In the genomic region with DNA sequence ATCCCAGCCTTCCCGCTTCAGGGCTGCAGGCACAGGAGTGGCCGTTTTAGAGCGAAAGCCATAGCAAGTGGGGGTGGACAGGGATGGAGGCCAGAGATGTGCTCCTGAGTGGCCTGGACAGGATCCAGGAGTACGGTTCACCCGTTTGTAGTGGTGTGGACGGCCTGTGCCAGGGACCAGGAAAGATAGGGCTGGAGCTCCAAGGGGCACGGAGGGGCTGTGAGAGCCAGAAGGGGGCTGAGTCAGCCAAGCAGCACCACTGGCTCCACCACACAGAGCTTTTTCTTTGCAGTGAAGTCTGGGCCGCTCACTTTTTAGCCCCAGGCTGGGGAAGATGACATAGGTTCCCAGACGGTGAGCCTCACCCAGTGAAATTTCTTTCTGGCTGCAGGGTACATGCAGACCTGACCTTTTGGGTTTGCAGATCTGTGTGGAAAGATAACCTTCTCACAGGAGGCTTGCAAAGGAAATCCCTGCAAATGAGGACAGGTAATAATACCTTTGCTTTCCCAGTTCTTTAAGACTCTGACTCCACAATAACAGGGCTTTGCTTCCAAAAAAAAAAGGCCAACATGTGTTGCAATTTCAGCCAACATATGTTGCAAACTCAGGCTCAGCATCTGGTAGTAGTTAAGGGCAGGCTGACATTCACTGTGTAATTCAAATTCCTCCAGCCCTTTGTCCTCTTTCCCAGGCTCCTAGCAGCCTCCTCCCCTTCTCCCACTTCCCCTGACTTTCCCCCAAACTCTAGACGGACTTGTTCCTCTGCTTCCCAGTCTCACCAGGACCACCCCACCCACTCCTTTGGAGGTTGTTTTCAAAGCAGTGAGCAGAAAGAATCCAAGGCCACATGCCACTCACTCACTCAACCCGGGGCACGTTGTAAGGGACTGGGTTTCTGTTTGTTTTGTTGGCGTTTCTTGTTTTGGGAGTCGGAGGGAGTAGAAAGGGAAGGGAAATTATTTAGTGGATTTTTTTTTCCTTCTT, we compare ENCODE assay signal across 11 cellular contexts. TPM values are rescaled to one million over a fixed set of nuclear protein-coding genes. Genes with fewer than 3 reads are reported as not detected.
A peak's percentile ranks its signal among the peaks of the same experiment; 100 is the strongest.
DNase-seq lines count a peak whose midpoint lies in the region; TF ChIP-seq lines count a peak whose summit lies in the region.
"Had no signal": no experiment of that assay in that cellular context is flagged by ENCODE, and none has a peak within 500 bp of the region (broad histone marks: within the 10 kb centered on the region; RNA-seq: fewer than 3 reads in every experiment).

No MANE protein-coding gene starts in this region.

- no peaks in the 10 kb centered on the region for H3K27me3 ChIP-seq in PC-9 (ENCODE audit: insufficient read depth, low read depth)
- H3K27me3 ChIP-seq in esophagus squamous epithelium: no peaks in the 10 kb centered on the region
- H3K27me3 ChIP-seq in neuron (ENCODE audit: insufficient read depth, low read length): no peaks in the 10 kb centered on the region

- TF ChIP-seq CTCF in PC-9 (conservative IDR thresholded peaks at IDR 0.05) (no peak), esophagus squamous epithelium (IDR thresholded peaks at IDR 0.05) (no peak), CD14-positive monocyte (IDR thresholded peaks at IDR 0.05) (no peak), GM13976 (IDR thresholded peaks at IDR 0.05; ENCODE audit: borderline replicate concordance, control extremely low read depth, extremely low read depth, insufficient read depth, missing control alignments) (no peak)

- H2AFZ ChIP-seq in PC-9 (0 out of 2 replicates have a peak overlapping the region, but pooled peaks have one; percentile 49), neuron (ENCODE audit: low read depth, low read length) (peak overlapping the region; percentile 55)

- H3K36me3 ChIP-seq in PC-9 (ENCODE audit: low read depth): no peaks in the 10 kb centered on the region; the same call in 1 of the 2 replicates
- H3K36me3 ChIP-seq in esophagus squamous epithelium: no peaks in the 10 kb centered on the region
- H3K36me3 ChIP-seq in neuron (ENCODE audit: insufficient read depth, low read length): no peaks in the 10 kb centered on the region

- DNase-seq in AG20443 (ENCODE audit: low spot score): peak; percentile 87
- DNase-seq in PC-9: peak; percentile 74 to 97
- no peak for DNase-seq in esophagus squamous epithelium (lab: John Stamatoyannopoulos, UW)
- DNase-seq in NCI-H774 (lab: John Stamatoyannopoulos, UW): no peak
- no peak for DNase-seq in CD14-positive monocyte (ENCODE audit: low spot score)
- DNase-seq in GM13976 (ENCODE audit: low spot score): no peak
- no peak for DNase-seq in NCI-H510A (lab: John Stamatoyannopoulos, UW)
- DNase-seq: activated CD8-positive, alpha-beta memory T cell treated with anti-CD3 and anti-CD28 coated beads, Interleukin-2, amount 10 ng/mL, durations not matched to agents 7 days and 5 days; DMS79 treated with DMSO at 0.1 percent for 48 hours had no signal

- H3K79me2 ChIP-seq in PC-9 (ENCODE audit: low read depth): no peaks in the 10 kb centered on the region

- BruUV-seq in PC-9 (replicated peaks; lab: Mats Ljungman, UMichigan): no TSS peak

- H3K9me3 Mint-ChIP-seq in CD14-positive monocyte: peaks cover 0 to 8% (median 2%) of the 10 kb centered on the region in 7 donors

- H3K9me2 ChIP-seq in PC-9 (ENCODE audit: insufficient read depth): no peaks in the 10 kb centered on the region

- TF ChIP-seq POLR2A in esophagus squamous epithelium (IDR thresholded peaks at IDR 0.05): no peak

- H3K9me3 ChIP-seq in PC-9 (ENCODE audit: insufficient read depth, low read depth) (peaks cover 9% of the 10 kb centered on the region; the same call in 1 of the 2 replicates), esophagus squamous epithelium (no peaks in the 10 kb centered on the region), neuron (ENCODE audit: low read length) (no peaks in the 10 kb centered on the region)

- H3K4me2 ChIP-seq in PC-9: peak overlapping the region; percentile 76

- POLR2A ChIA-PET in PC-9 (lab: Charles Lee; ENCODE audit: unreplicated experiment): interaction anchor here (0.7 to 1.0 kb wide), 3 partner anchors 20 to 161 kb away, joined by 3 to 12 read pairs (median 8); a partner anchor contains a TSS

- H3K4me1 ChIP-seq in PC-9 (replicated peaks; ENCODE audit: insufficient read depth) (peaks cover 74% of the 10 kb centered on the region), esophagus squamous epithelium (peaks cover 9 to 50% (median 18%) of the 10 kb centered on the region in 3 donors), neuron (ENCODE audit: insufficient read depth, low read length) (peaks cover 17% of the 10 kb centered on the region)

- H3F3A ChIP-seq in PC-9 (ENCODE audit: insufficient read depth, low read depth): peaks cover 58% of the 10 kb centered on the region

- 28 to 38% methylated on average over 10 to 14 of the region's 14 CpGs for WGBS in esophagus squamous epithelium, 2 donors

- H3K27ac Mint-ChIP-seq in CD14-positive monocyte: peak overlapping the region in 1 of 7 donors; percentile 2
- H3K27ac Mint-ChIP-seq: activated CD8-positive, alpha-beta memory T cell treated with anti-CD3 and anti-CD28 coated beads, Interleukin-2, amount 10 ng/mL, durations not matched to agents 7 days and 5 days had no signal

- in situ Hi-C loops in GM13976 (cut with MboI; ENCODE audit: low sequenced_read_pairs, unreplicated experiment): no loop called here

- H3K4me1 Mint-ChIP-seq in CD14-positive monocyte: no peaks in the 10 kb centered on the region
- H3K4me1 Mint-ChIP-seq: activated CD8-positive, alpha-beta memory T cell treated with anti-CD3 and anti-CD28 coated beads, Interleukin-2, amount 10 ng/mL, durations not matched to agents 7 days and 5 days had no signal

- intact Hi-C loops in PC-9 (cut with micrococcal nuclease; ENCODE audit: unreplicated experiment) (no loop called here), esophagus squamous epithelium (cut with DNase I) (no loop called here), CD14-positive monocyte (cut with micrococcal nuclease) (no loop called here)

- H3K4me3 Mint-ChIP-seq in CD14-positive monocyte: no peak overlapping the region
- H3K4me3 Mint-ChIP-seq: activated CD8-positive, alpha-beta memory T cell treated with anti-CD3 and anti-CD28 coated beads, Interleukin-2, amount 10 ng/mL, durations not matched to agents 7 days and 5 days had no signal

- H3K27ac ChIP-seq in PC-9 (peak overlapping the region; percentile 99), esophagus squamous epithelium (peak overlapping the region; percentile 55 to 88 (median 74))
- H3K27ac ChIP-seq: HL-60 had no signal

- H3K4me3 ChIP-seq in PC-9 (peak overlapping the region; percentile 48; the same call in 1 of the 2 replicates), esophagus squamous epithelium (no peak overlapping the region), neuron (ENCODE audit: low read length) (peak overlapping the region; percentile 6)

- no peaks in the 10 kb centered on the region for H3K36me3 Mint-ChIP-seq in CD14-positive monocyte
- H3K36me3 Mint-ChIP-seq: activated CD8-positive, alpha-beta memory T cell treated with anti-CD3 and anti-CD28 coated beads, Interleukin-2, amount 10 ng/mL, durations not matched to agents 7 days and 5 days had no signal

- H4K20me1 ChIP-seq in PC-9 (ENCODE audit: insufficient read depth): no peaks in the 10 kb centered on the region

- H3K27me3 Mint-ChIP-seq in CD14-positive monocyte (ENCODE audit: low read depth in 3 of 3): peaks cover 4 to 11% (median 5%) of the 10 kb centered on the region in 3 donors

- CTCF ChIA-PET in PC-9 (lab: Charles Lee): interaction anchor here (0.7 to 1.2 kb wide), 2 partner anchors 19 to 56 kb away, joined by 3 to 5 read pairs; no protein-coding TSS in a partner anchor

RNA-seq across cellular contexts. Expression of a gene that starts 20.3 kb away (rescaled TPM):
- total RNA-seq in PC-9 (2021) (96.6 and 125 TPM in 2 replicates), esophagus squamous epithelium (100 to 1,000 TPM in 2 of 4 donors, 10 to 100 TPM in 2; 71.0 to 144 (median 98.2) TPM)
- 100 to 1,000 TPM; 421 to 442 TPM for polyA plus RNA-seq in CD14-positive monocyte

RNA-seq across cellular contexts. Expression of a gene that starts 59.2 kb away (rescaled TPM):
- total RNA-seq in PC-9 (2021) (1.0 and 1.9 TPM in 2 replicates), esophagus squamous epithelium (1 to 10 TPM in 1 of 4 donors, under 1 TPM in 2, not detected in 1; 0.45 to 1.3 (median 0.92) TPM)
- not detected for polyA plus RNA-seq in CD14-positive monocyte
- total RNA-seq: activated CD8-positive, alpha-beta memory T cell treated with anti-CD3 and anti-CD28 coated beads, Interleukin-2, amount 10 ng/mL, durations not matched to agents 7 days and 5 days had no signal

Comparison
In these comparisons a context has a peak if more than half of its experiments do, and no peak if none do; other contexts are left out.
1. DNase-seq: peak in AG20443 (single experiment) and PC-9 (2 of 2); none in esophagus squamous epithelium (single experiment), NCI-H774 (single experiment), CD14-positive monocyte (single experiment), GM13976 (single experiment) and NCI-H510A (single experiment).
2. H3K4me3 ChIP-seq: peak in PC-9 (single experiment) and neuron (single experiment); none in esophagus squamous epithelium (0 of 4).